ENCODE assay signal across 9 cellular contexts in the genomic region with DNA sequence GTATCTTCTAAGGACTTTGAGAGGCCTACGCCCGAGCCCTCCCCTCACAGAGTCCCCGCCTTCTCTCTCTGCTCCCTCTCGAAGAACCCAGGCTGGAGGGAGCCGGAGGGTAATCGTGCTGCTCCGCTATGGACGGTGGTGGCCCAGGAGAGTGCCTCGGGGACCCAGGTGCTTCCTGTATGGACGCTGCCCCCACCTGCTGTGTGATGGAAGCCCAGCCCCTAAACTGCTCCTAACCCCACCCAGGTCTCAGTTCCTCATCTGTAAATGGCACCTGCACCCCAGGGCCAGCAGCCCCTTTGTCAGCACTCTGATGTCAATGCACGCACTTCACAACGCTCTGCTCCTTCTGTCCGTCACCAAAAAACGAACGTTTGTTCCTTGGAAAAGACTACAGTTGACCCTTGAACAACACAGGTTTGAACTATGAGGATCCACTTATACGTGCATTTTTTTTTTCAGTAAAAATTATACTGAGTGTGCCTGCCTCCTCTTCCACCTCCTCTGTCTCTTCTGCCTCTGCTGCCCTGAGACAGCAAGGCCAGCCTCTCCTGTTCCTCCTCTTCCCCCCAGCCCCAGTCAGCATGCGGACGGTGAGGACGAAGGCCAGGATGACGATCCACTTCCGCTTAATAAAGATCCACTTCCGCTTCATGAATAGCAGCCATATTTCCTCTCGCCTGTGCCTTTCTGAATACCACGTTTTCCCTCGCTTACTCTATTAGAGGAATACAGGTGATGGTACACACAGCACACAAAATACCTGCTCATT.
A peak's percentile ranks its signal among the peaks of the same experiment; 100 is the strongest.
DNase-seq lines count a peak whose midpoint lies in the region; ATAC-seq and TF ChIP-seq lines count a peak whose summit lies in the region.
"Had no signal": no experiment of that assay in that cellular context is flagged by ENCODE, and none has a peak within 500 bp of the region (broad histone marks: within the 10 kb centered on the region; RNA-seq: fewer than 3 reads in every experiment).

No MANE protein-coding gene starts in this region.

- intact Hi-C loops in Caco-2 (cut with micrococcal nuclease; ENCODE audit: unreplicated experiment) (no loop called here), esophagus muscularis mucosa (cut with DNase I) (no loop called here)
- intact Hi-C loops in activated T-helper 1 cell treated with anti-CD3 and anti-CD28 coated beads, Interleukin-12 subunit alpha, Interleukin-12 subunit beta, Interleukin-2, Interleukin-4 antibody, amounts not matched to agents 30 ng/mL and 10 ng/mL and 1 ng/mL, durations not matched to agents 14 hours and 24 hours and 36 hours (cut with micrococcal nuclease): no loop called here

- TF ChIP-seq POLR2A in esophagus muscularis mucosa (IDR thresholded peaks at IDR 0.05; ENCODE audit: low read depth): no peak

- no peak for TF ChIP-seq CTCF in Caco-2 (IDR thresholded peaks at IDR 0.05; ENCODE audit: insufficient read depth in 1 of 2, low read depth in 1 of 2, low read length in 1 of 2, severe bottlenecking in 1 of 2, unreplicated experiment in 1 of 2)
- no peak for TF ChIP-seq CTCF in HFFc6 (IDR thresholded peaks at IDR 0.05)
- no peak for TF ChIP-seq CTCF in esophagus muscularis mucosa (IDR thresholded peaks at IDR 0.05)

- H3K27ac Mint-ChIP-seq in Caco-2 (ENCODE audit: unreplicated experiment): peak overlapping the region; percentile 5
- peak overlapping the region; percentile 59 for H3K27ac Mint-ChIP-seq in activated T-helper 1 cell treated with anti-CD3 and anti-CD28 coated beads, Interleukin-12 subunit alpha, Interleukin-12 subunit beta, Interleukin-2, Interleukin-4 antibody, amounts not matched to agents 30 ng/mL and 10 ng/mL and 1 ng/mL, durations not matched to agents 14 hours and 24 hours and 36 hours
- H3K27ac Mint-ChIP-seq in activated T-cell treated with anti-CD3 and anti-CD28 coated beads, Interleukin-2, amount 50 U/mL, for 24 hours: no peak overlapping the region
- no peak overlapping the region for H3K27ac Mint-ChIP-seq in HFFc6

- H3K4me1 ChIP-seq in Caco-2 (no peaks in the 10 kb centered on the region), esophagus muscularis mucosa (no peaks in the 10 kb centered on the region)

- H3K4me1 Mint-ChIP-seq in Caco-2 (ENCODE audit: low read depth, unreplicated experiment): no peaks in the 10 kb centered on the region
- no peaks in the 10 kb centered on the region for H3K4me1 Mint-ChIP-seq in activated T-helper 1 cell treated with anti-CD3 and anti-CD28 coated beads, Interleukin-12 subunit alpha, Interleukin-12 subunit beta, Interleukin-2, Interleukin-4 antibody, amounts not matched to agents 30 ng/mL and 10 ng/mL and 1 ng/mL, durations not matched to agents 14 hours and 24 hours and 36 hours (ENCODE audit: low read depth)
- no peaks in the 10 kb centered on the region for H3K4me1 Mint-ChIP-seq in activated T-cell treated with anti-CD3 and anti-CD28 coated beads, Interleukin-2, amount 50 U/mL, for 24 hours (ENCODE audit: low read depth)
- peaks cover 5% of the 10 kb centered on the region; the same call in 1 of the 2 replicates for H3K4me1 Mint-ChIP-seq in HFFc6 (ENCODE audit: low read depth)
- H3K4me1 Mint-ChIP-seq: CD4-positive, alpha-beta memory T cell had no signal

- H3K27me3 Mint-ChIP-seq in Caco-2 (ENCODE audit: insufficient read depth, unreplicated experiment): no peaks in the 10 kb centered on the region
- no peaks in the 10 kb centered on the region for H3K27me3 Mint-ChIP-seq in activated T-helper 1 cell treated with anti-CD3 and anti-CD28 coated beads, Interleukin-12 subunit alpha, Interleukin-12 subunit beta, Interleukin-2, Interleukin-4 antibody, amounts not matched to agents 30 ng/mL and 10 ng/mL and 1 ng/mL, durations not matched to agents 14 hours and 24 hours and 36 hours (ENCODE audit: insufficient read depth)
- H3K27me3 Mint-ChIP-seq in activated T-cell treated with anti-CD3 and anti-CD28 coated beads, Interleukin-2, amount 50 U/mL, for 24 hours: no peaks in the 10 kb centered on the region
- H3K27me3 Mint-ChIP-seq in HFFc6 (ENCODE audit: insufficient read depth): no peaks in the 10 kb centered on the region; the same call in 1 of the 2 replicates
- H3K27me3 Mint-ChIP-seq: CD4-positive, alpha-beta memory T cell had no signal

- H3K4me3 Mint-ChIP-seq in Caco-2 (ENCODE audit: unreplicated experiment): no peak overlapping the region
- H3K4me3 Mint-ChIP-seq in activated T-helper 1 cell treated with anti-CD3 and anti-CD28 coated beads, Interleukin-12 subunit alpha, Interleukin-12 subunit beta, Interleukin-2, Interleukin-4 antibody, amounts not matched to agents 30 ng/mL and 10 ng/mL and 1 ng/mL, durations not matched to agents 14 hours and 24 hours and 36 hours: no peak overlapping the region
- no peak overlapping the region for H3K4me3 Mint-ChIP-seq in activated T-cell treated with anti-CD3 and anti-CD28 coated beads, Interleukin-2, amount 50 U/mL, for 24 hours
- no peak overlapping the region for H3K4me3 Mint-ChIP-seq in HFFc6
- H3K4me3 Mint-ChIP-seq: CD4-positive, alpha-beta memory T cell had no signal

- H3K36me3 Mint-ChIP-seq in Caco-2 (ENCODE audit: insufficient read depth, unreplicated experiment) (peaks cover 9% of the 10 kb centered on the region), HFFc6 (ENCODE audit: low read depth) (no peaks in the 10 kb centered on the region)
- H3K36me3 Mint-ChIP-seq in activated T-helper 1 cell treated with anti-CD3 and anti-CD28 coated beads, Interleukin-12 subunit alpha, Interleukin-12 subunit beta, Interleukin-2, Interleukin-4 antibody, amounts not matched to agents 30 ng/mL and 10 ng/mL and 1 ng/mL, durations not matched to agents 14 hours and 24 hours and 36 hours (ENCODE audit: low read depth): peaks cover 5% of the 10 kb centered on the region
- peaks cover 65% of the 10 kb centered on the region for H3K36me3 Mint-ChIP-seq in activated T-cell treated with anti-CD3 and anti-CD28 coated beads, Interleukin-2, amount 50 U/mL, for 24 hours (ENCODE audit: low read depth)

- no peak overlapping the region for H3K4me3 ChIP-seq in Caco-2 (ENCODE audit: low read depth, low read length)
- H3K4me3 ChIP-seq in esophagus muscularis mucosa: no peak overlapping the region

- H3K27ac ChIP-seq in esophagus muscularis mucosa (replicated peaks in 1 of 4): no peak overlapping the region

- no peak for TF ChIP-seq EP300 in esophagus muscularis mucosa (IDR thresholded peaks at IDR 0.05)

- peak; percentile 72 for ATAC-seq in HG02938 (IDR thresholded peaks at IDR 0.05; ENCODE audit: unreplicated experiment)

- CTCF ChIA-PET in Caco-2 (lab: Charles Lee): no interaction called here

- H3K9me3 ChIP-seq in Caco-2 (no peaks in the 10 kb centered on the region), esophagus muscularis mucosa (no peaks in the 10 kb centered on the region)

- H3K36me3 ChIP-seq in Caco-2 (ENCODE audit: control insufficient read depth, insufficient read depth, low read length) (no peaks in the 10 kb centered on the region; the same call in 1 of the 2 replicates), esophagus muscularis mucosa (peaks cover 26 to 79% (median 74%) of the 10 kb centered on the region in 4 donors)

- H3K27me3 ChIP-seq in Caco-2 (replicated peaks; ENCODE audit: control insufficient read depth, insufficient read depth, low read length) (no peaks in the 10 kb centered on the region), esophagus muscularis mucosa (no peaks in the 10 kb centered on the region)

- POLR2A ChIA-PET in Caco-2 (lab: Charles Lee): no interaction called here

- H3K9me3 Mint-ChIP-seq in Caco-2 (ENCODE audit: unreplicated experiment) (no peaks in the 10 kb centered on the region), HFFc6 (no peaks in the 10 kb centered on the region)
- H3K9me3 Mint-ChIP-seq in activated T-helper 1 cell treated with anti-CD3 and anti-CD28 coated beads, Interleukin-12 subunit alpha, Interleukin-12 subunit beta, Interleukin-2, Interleukin-4 antibody, amounts not matched to agents 30 ng/mL and 10 ng/mL and 1 ng/mL, durations not matched to agents 14 hours and 24 hours and 36 hours: no peaks in the 10 kb centered on the region
- no peaks in the 10 kb centered on the region for H3K9me3 Mint-ChIP-seq in activated T-cell treated with anti-CD3 and anti-CD28 coated beads, Interleukin-2, amount 50 U/mL, for 24 hours
- H3K9me3 Mint-ChIP-seq: CD4-positive, alpha-beta memory T cell had no signal

- no TSS peak for BruUV-seq in Caco-2 (replicated peaks; lab: Mats Ljungman, UMichigan)

- 82% methylated on average over 25 of the region's 25 CpGs for WGBS in esophagus muscularis mucosa

- DNase-seq in Caco-2 (no peak), GM19240 (ENCODE audit: insufficient read length, low spot score) (peak; percentile 85), NCI-H82 treated with DMSO at 0.1 percent for 48 hours (lab: John Stamatoyannopoulos, UW; ENCODE audit: unreplicated experiment) (no peak), HFFc6 (no peak), esophagus muscularis mucosa (ENCODE audit: extremely low spot score) (no peak)
- DNase-seq in activated T-helper 1 cell treated with anti-CD3 and anti-CD28 coated beads, Interleukin-12 subunit alpha, Interleukin-12 subunit beta, Interleukin-2, Interleukin-4 antibody, amounts not matched to agents 30 ng/mL and 10 ng/mL and 1 ng/mL, durations not matched to agents 14 hours and 24 hours and 36 hours (ENCODE audit: low spot score): no peak
- DNase-seq in activated T-cell treated with anti-CD3 and anti-CD28 coated beads, Interleukin-2, amount 50 U/mL, for 24 hours: no peak
- DNase-seq: CD4-positive, alpha-beta memory T cell had no signal

Comparison
In these comparisons a context has a peak if more than half of its experiments do, and no peak if none do; other contexts are left out.
1. H3K27ac Mint-ChIP-seq: peak in Caco-2 (single experiment) and activated T-helper 1 cell treated with anti-CD3 and anti-CD28 coated beads, Interleukin-12 subunit alpha, Interleukin-12 subunit beta, Interleukin-2, Interleukin-4 antibody, amounts not matched to agents 30 ng/mL and 10 ng/mL and 1 ng/mL, durations not matched to agents 14 hours and 24 hours and 36 hours (single experiment); none in activated T-cell treated with anti-CD3 and anti-CD28 coated beads, Interleukin-2, amount 50 U/mL, for 24 hours (single experiment) and HFFc6 (single experiment).